In the genomic region with DNA sequence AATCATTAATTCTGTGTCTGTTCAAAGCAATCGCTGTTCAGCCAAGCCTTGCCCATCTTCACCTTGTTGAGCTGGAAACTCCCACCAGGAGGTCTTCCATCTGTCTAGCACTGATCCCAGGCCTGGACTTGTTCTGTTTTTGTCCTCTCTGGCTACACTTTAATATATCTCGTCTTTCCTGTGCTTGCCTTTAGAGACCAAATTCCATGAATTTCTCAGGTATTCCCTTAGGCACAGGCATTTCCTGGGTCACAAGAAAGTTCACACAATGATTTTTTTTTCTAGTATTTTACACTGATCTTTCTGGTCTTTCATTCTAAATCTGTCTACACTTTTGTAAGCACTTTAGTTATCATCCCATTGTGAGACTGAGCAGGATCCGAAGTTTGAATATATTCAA, we compare ENCODE assay signal across 21 cellular contexts.
A peak's percentile ranks its signal among the peaks of the same experiment; 100 is the strongest.
DNase-seq lines count a peak whose midpoint lies in the region; ATAC-seq and TF ChIP-seq lines count a peak whose summit lies in the region.
"Had no signal": no experiment of that assay in that cellular context is flagged by ENCODE, and none has a peak within 500 bp of the region (broad histone marks: within the 10 kb centered on the region; RNA-seq: fewer than 3 reads in every experiment).

No MANE protein-coding gene starts in this region.

- ATAC-seq in activated CD8-positive, alpha-beta memory T cell treated with anti-CD3 and anti-CD28 coated beads, Interleukin-2, amount 10 ng/mL, durations not matched to agents 7 days and 5 days, result no peak
- ATAC-seq in foreskin keratinocyte (peak; percentile 45), GM18502 (IDR thresholded peaks at IDR 0.05; ENCODE audit: poor library complexity, unreplicated experiment) (no peak)
- ATAC-seq: Right ventricle myocardium inferior had no signal

- H3K27ac ChIP-seq in foreskin keratinocyte, result peak overlapping the region; percentile 34
- H3K27ac ChIP-seq: C4-2B, GM23248, HL-60, KMS-11, PC-9 had no signal

- peak; percentile 9 for DNase-seq in activated CD8-positive, alpha-beta memory T cell treated with anti-CD3 and anti-CD28 coated beads, Interleukin-2, amount 10 ng/mL, durations not matched to agents 7 days and 5 days
- DNase-seq in activated CD8-positive, alpha-beta memory T cell treated with anti-CD3 and anti-CD28 coated beads for 24 hours, result no peak
- no peak for DNase-seq in activated T-helper 1 cell treated with anti-CD3 and anti-CD28 coated beads, Interleukin-12 subunit alpha, Interleukin-12 subunit beta, Interleukin-2, Interleukin-4 antibody, amounts not matched to agents 30 ng/mL and 10 ng/mL and 1 ng/mL, durations not matched to agents 14 hours and 24 hours and 36 hours (ENCODE audit: low spot score)
- DNase-seq in foreskin keratinocyte (peak; percentile 61 to 84), GM10266 (ENCODE audit: extremely low spot score) (no peak), Calu3 (no peak)
- peak; percentile 20 for DNase-seq in stimulated activated CD8-positive, alpha-beta memory T cell treated with anti-CD3 and anti-CD28 coated beads, Interleukin-4, amount 100 ng/mL, for 48 hours
- DNase-seq: COR-L47, DMS79, GM23248, HFFc6, MG63, NCI-H1092 treated with DMSO at 0.1 percent for 48 hours, NCI-H1694, NCI-H446, PC-9 had no signal

- H3K9me3 Mint-ChIP-seq in activated CD8-positive, alpha-beta memory T cell treated with anti-CD3 and anti-CD28 coated beads, Interleukin-2, amount 10 ng/mL, durations not matched to agents 7 days and 5 days (ENCODE audit: low read depth), result no peaks in the 10 kb centered on the region
- peaks cover 3% of the 10 kb centered on the region for H3K9me3 Mint-ChIP-seq in activated T-helper 1 cell treated with anti-CD3 and anti-CD28 coated beads, Interleukin-12 subunit alpha, Interleukin-12 subunit beta, Interleukin-2, Interleukin-4 antibody, amounts not matched to agents 30 ng/mL and 10 ng/mL and 1 ng/mL, durations not matched to agents 14 hours and 24 hours and 36 hours
- H3K9me3 Mint-ChIP-seq in Calu3 (ENCODE audit: low read depth, unreplicated experiment), result no peaks in the 10 kb centered on the region

- no peak overlapping the region for H3K27ac Mint-ChIP-seq in activated CD8-positive, alpha-beta memory T cell treated with anti-CD3 and anti-CD28 coated beads, Interleukin-2, amount 10 ng/mL, durations not matched to agents 7 days and 5 days
- peak overlapping the region; percentile 19 for H3K27ac Mint-ChIP-seq in activated T-helper 1 cell treated with anti-CD3 and anti-CD28 coated beads, Interleukin-12 subunit alpha, Interleukin-12 subunit beta, Interleukin-2, Interleukin-4 antibody, amounts not matched to agents 30 ng/mL and 10 ng/mL and 1 ng/mL, durations not matched to agents 14 hours and 24 hours and 36 hours
- H3K27ac Mint-ChIP-seq in Calu3 (ENCODE audit: unreplicated experiment), result no peak overlapping the region
- H3K27ac Mint-ChIP-seq: HFFc6 had no signal

- H3K36me3 Mint-ChIP-seq in activated CD8-positive, alpha-beta memory T cell treated with anti-CD3 and anti-CD28 coated beads, Interleukin-2, amount 10 ng/mL, durations not matched to agents 7 days and 5 days, result peaks cover 16% of the 10 kb centered on the region
- H3K36me3 Mint-ChIP-seq in activated T-helper 1 cell treated with anti-CD3 and anti-CD28 coated beads, Interleukin-12 subunit alpha, Interleukin-12 subunit beta, Interleukin-2, Interleukin-4 antibody, amounts not matched to agents 30 ng/mL and 10 ng/mL and 1 ng/mL, durations not matched to agents 14 hours and 24 hours and 36 hours (ENCODE audit: low read depth), result peaks cover 5% of the 10 kb centered on the region
- no peaks in the 10 kb centered on the region for H3K36me3 Mint-ChIP-seq in Calu3 (ENCODE audit: insufficient read depth, unreplicated experiment)

- no peaks in the 10 kb centered on the region for H3K27me3 Mint-ChIP-seq in activated CD8-positive, alpha-beta memory T cell treated with anti-CD3 and anti-CD28 coated beads, Interleukin-2, amount 10 ng/mL, durations not matched to agents 7 days and 5 days
- no peaks in the 10 kb centered on the region for H3K27me3 Mint-ChIP-seq in activated T-helper 1 cell treated with anti-CD3 and anti-CD28 coated beads, Interleukin-12 subunit alpha, Interleukin-12 subunit beta, Interleukin-2, Interleukin-4 antibody, amounts not matched to agents 30 ng/mL and 10 ng/mL and 1 ng/mL, durations not matched to agents 14 hours and 24 hours and 36 hours (ENCODE audit: insufficient read depth)
- peaks cover 10% of the 10 kb centered on the region for H3K27me3 Mint-ChIP-seq in Calu3 (ENCODE audit: unreplicated experiment)

- peaks cover 90% of the 10 kb centered on the region for H3K4me1 Mint-ChIP-seq in activated CD8-positive, alpha-beta memory T cell treated with anti-CD3 and anti-CD28 coated beads, Interleukin-2, amount 10 ng/mL, durations not matched to agents 7 days and 5 days
- H3K4me1 Mint-ChIP-seq in activated T-helper 1 cell treated with anti-CD3 and anti-CD28 coated beads, Interleukin-12 subunit alpha, Interleukin-12 subunit beta, Interleukin-2, Interleukin-4 antibody, amounts not matched to agents 30 ng/mL and 10 ng/mL and 1 ng/mL, durations not matched to agents 14 hours and 24 hours and 36 hours (ENCODE audit: low read depth), result peaks cover 94% of the 10 kb centered on the region
- no peaks in the 10 kb centered on the region for H3K4me1 Mint-ChIP-seq in Calu3 (ENCODE audit: low read depth, unreplicated experiment)

- BruUV-seq in Calu3 (replicated peaks; lab: Mats Ljungman, UMichigan), result no TSS peak

- peaks cover 16% of the 10 kb centered on the region for H3K4me1 ChIP-seq in foreskin keratinocyte

- intact Hi-C loops in activated T-helper 1 cell treated with anti-CD3 and anti-CD28 coated beads, Interleukin-12 subunit alpha, Interleukin-12 subunit beta, Interleukin-2, Interleukin-4 antibody, amounts not matched to agents 30 ng/mL and 10 ng/mL and 1 ng/mL, durations not matched to agents 14 hours and 24 hours and 36 hours (cut with micrococcal nuclease), result no loop called here
- intact Hi-C loops in Calu3 (cut with micrococcal nuclease; ENCODE audit: unreplicated experiment), result no loop called here

- no peak for TF ChIP-seq CTCF in foreskin keratinocyte (conservative IDR thresholded peaks at IDR 0.05)
- no peak for TF ChIP-seq CTCF in GM10266 (IDR thresholded peaks at IDR 0.05; ENCODE audit: control insufficient read depth, insufficient read depth, low read depth, missing control alignments)
- TF ChIP-seq CTCF in Calu3 (IDR thresholded peaks at IDR 0.05; ENCODE audit: unreplicated experiment), result no peak

- CTCF ChIA-PET in activated CD8-positive, alpha-beta memory T cell treated with anti-CD3 and anti-CD28 coated beads, Interleukin-2, amount 10 ng/mL, durations not matched to agents 7 days and 5 days (lab: Charles Lee), result interaction anchor here (1.4 to 7.9 kb wide), 5 partner anchors 8 to 120 kb away, joined by 3 to 63 read pairs (median 30); a partner anchor contains a TSS
- CTCF ChIA-PET in Calu3 (lab: Charles Lee), result no interaction called here

- no peaks in the 10 kb centered on the region for H3K27me3 ChIP-seq in foreskin keratinocyte
- H3K27me3 ChIP-seq: MG63 had no signal

- no peak overlapping the region for H3K4me3 Mint-ChIP-seq in activated CD8-positive, alpha-beta memory T cell treated with anti-CD3 and anti-CD28 coated beads, Interleukin-2, amount 10 ng/mL, durations not matched to agents 7 days and 5 days
- H3K4me3 Mint-ChIP-seq in activated T-helper 1 cell treated with anti-CD3 and anti-CD28 coated beads, Interleukin-12 subunit alpha, Interleukin-12 subunit beta, Interleukin-2, Interleukin-4 antibody, amounts not matched to agents 30 ng/mL and 10 ng/mL and 1 ng/mL, durations not matched to agents 14 hours and 24 hours and 36 hours, result no peak overlapping the region
- H3K4me3 Mint-ChIP-seq in Calu3 (ENCODE audit: low read depth, unreplicated experiment), result no peak overlapping the region
- H3K4me3 Mint-ChIP-seq: HFFc6 had no signal

Comparison
In these comparisons a context has a peak if more than half of its experiments do, and no peak if none do; other contexts are left out.
1. DNase-seq: peak in activated CD8-positive, alpha-beta memory T cell treated with anti-CD3 and anti-CD28 coated beads, Interleukin-2, amount 10 ng/mL, durations not matched to agents 7 days and 5 days (single experiment), foreskin keratinocyte (2 of 2) and stimulated activated CD8-positive, alpha-beta memory T cell treated with anti-CD3 and anti-CD28 coated beads, Interleukin-4, amount 100 ng/mL, for 48 hours (single experiment); none in activated CD8-positive, alpha-beta memory T cell treated with anti-CD3 and anti-CD28 coated beads for 24 hours (single experiment), activated T-helper 1 cell treated with anti-CD3 and anti-CD28 coated beads, Interleukin-12 subunit alpha, Interleukin-12 subunit beta, Interleukin-2, Interleukin-4 antibody, amounts not matched to agents 30 ng/mL and 10 ng/mL and 1 ng/mL, durations not matched to agents 14 hours and 24 hours and 36 hours (single experiment), GM10266 (single experiment) and Calu3 (single experiment).